17 cellular contexts compared by ENCODE assay signal in genomic region chr18:11050966-11051365, GRCh38.
"Had no signal": no experiment of that assay in that cellular context is flagged by ENCODE, and none has a peak within 500 bp of the region (broad histone marks: within the 10 kb centered on the region; RNA-seq: fewer than 3 reads in every experiment).

No MANE protein-coding gene starts in this region.

- H3K4me1 ChIP-seq: esophagus squamous epithelium, gastroesophageal sphincter, neural progenitor cell, psoas muscle had no signal

- H3K36me3 ChIP-seq: esophagus squamous epithelium, gastroesophageal sphincter, neural progenitor cell, ovary had no signal

- DNase-seq: effector memory CD8-positive, alpha-beta T cell; esophagus squamous epithelium; left colon; left ventricle myocardium superior; mucosa of descending colon; naive thymus-derived CD8-positive, alpha-beta T cell; nucleus accumbens; ovary; psoas muscle; stimulated activated naive CD4-positive, alpha-beta T cell treated with Interleukin-2 at 50 U/mL for 16 hours; trophoblast cell had no signal

- H2AFZ ChIP-seq: neural progenitor cell had no signal

- H3K9me3 Mint-ChIP-seq: neural progenitor cell had no signal

- H3K27ac ChIP-seq: epithelial cell of prostate, esophagus squamous epithelium, gastroesophageal sphincter, neural progenitor cell, ovary, psoas muscle had no signal

- ATAC-seq: effector memory CD8-positive, alpha-beta T cell; gastroesophageal sphincter; left colon; left ventricle myocardium superior; mucosa of descending colon; naive thymus-derived CD8-positive, alpha-beta T cell; psoas muscle; sciatic nerve had no signal

- FAIRE-seq: urothelium cell line had no signal

- H3K4me3 Mint-ChIP-seq: effector memory CD8-positive, alpha-beta T cell; naive thymus-derived CD8-positive, alpha-beta T cell; neural progenitor cell had no signal

- H3K4me3 ChIP-seq: esophagus squamous epithelium, gastroesophageal sphincter, lung, mucosa of descending colon, neural progenitor cell, ovary, psoas muscle had no signal

- H3K36me3 Mint-ChIP-seq: naive thymus-derived CD8-positive, alpha-beta T cell had no signal

- H3K27me3 Mint-ChIP-seq: effector memory CD8-positive, alpha-beta T cell; naive thymus-derived CD8-positive, alpha-beta T cell had no signal

- H3K27ac Mint-ChIP-seq: effector memory CD8-positive, alpha-beta T cell; naive thymus-derived CD8-positive, alpha-beta T cell; neural progenitor cell had no signal

- H3K27me3 ChIP-seq: esophagus squamous epithelium, gastroesophageal sphincter, neural progenitor cell, ovary had no signal

- H3K9me3 ChIP-seq: esophagus squamous epithelium, gastroesophageal sphincter, mucosa of descending colon, ovary, psoas muscle had no signal

- H3K4me2 ChIP-seq: neural progenitor cell had no signal

- H3K4me1 Mint-ChIP-seq: naive thymus-derived CD8-positive, alpha-beta T cell had no signal
